ENCODE assay signal across 8 cellular contexts in the genomic region with DNA sequence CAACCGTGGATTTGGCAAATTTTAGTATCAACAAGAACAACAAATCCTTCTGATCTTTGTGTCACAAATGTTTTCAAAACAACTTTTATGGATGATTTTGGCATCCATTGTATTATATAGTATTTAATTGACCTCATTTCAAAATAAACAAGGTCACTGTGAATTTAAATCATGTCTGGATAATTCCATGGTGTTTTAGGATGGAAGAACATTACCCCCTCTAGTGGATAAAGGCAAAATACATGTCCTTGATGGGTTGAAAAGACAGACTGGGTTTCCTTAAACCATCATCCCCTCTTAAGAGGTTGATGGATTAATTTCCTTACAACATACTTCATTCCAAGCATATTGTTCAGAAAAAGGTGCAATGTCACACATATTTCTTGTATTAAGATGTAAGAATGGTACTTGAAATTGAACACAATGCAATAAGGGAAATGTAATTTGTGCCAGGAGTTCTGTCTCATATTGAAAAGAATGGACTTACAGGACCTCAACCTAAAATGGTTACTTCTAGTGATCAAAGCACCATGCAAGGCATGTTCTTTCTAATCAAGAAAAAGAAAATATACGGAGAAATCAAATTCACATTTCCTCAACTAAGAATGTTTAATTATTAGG.
A peak's percentile ranks its signal among the peaks of the same experiment; 100 is the strongest.
DNase-seq lines count a peak whose midpoint lies in the region; ATAC-seq and TF ChIP-seq lines count a peak whose summit lies in the region.

No MANE protein-coding gene starts in this region.

- H3K9me3 ChIP-seq in MM.1S (replicated peaks; ENCODE audit: insufficient read depth, low read length) (no peaks in the 10 kb centered on the region), tibial nerve (no peaks in the 10 kb centered on the region)

- H2AFZ ChIP-seq in MM.1S (ENCODE audit: low read length) = no peak overlapping the region

- no peaks in the 10 kb centered on the region for H3K79me2 ChIP-seq in MM.1S (ENCODE audit: low read length)

- H3K9ac ChIP-seq in MM.1S (ENCODE audit: low read length) = no peak overlapping the region

- TF ChIP-seq POLR2A in tibial nerve (IDR thresholded peaks at IDR 0.05) = no peak

- peaks cover 8% of the 10 kb centered on the region; the same call in 1 of the 2 replicates for H3K4me1 ChIP-seq in MM.1S (ENCODE audit: low read length)
- peaks cover 0 to 5% (median 0%) of the 10 kb centered on the region in 4 donors for H3K4me1 ChIP-seq in tibial nerve

- no peaks in the 10 kb centered on the region for H3F3A ChIP-seq in MM.1S (ENCODE audit: insufficient read depth, low read length)

- H3K27ac ChIP-seq in MM.1S (ENCODE audit: low read length) (no peak overlapping the region), tibial nerve (no peak overlapping the region), caudate nucleus (ENCODE audit: low read depth, low read length) (no peak overlapping the region)

- TF ChIP-seq CTCF in MM.1S (IDR thresholded peaks at IDR 0.05; ENCODE audit: low read length) = peak; percentile 67
- peak; percentile 54 to 70 (median 58) for TF ChIP-seq CTCF in tibial nerve (IDR thresholded peaks at IDR 0.05)

- ATAC-seq in GM21390 (IDR thresholded peaks at IDR 0.05; ENCODE audit: unreplicated experiment) = no peak

- H3K9me2 ChIP-seq in MM.1S (replicated peaks; ENCODE audit: insufficient read depth, low read length) = no peaks in the 10 kb centered on the region

- DNase-seq in Daoy (ENCODE audit: low read depth) (peak; percentile 13), MM.1S (peak; percentile 28), SK-N-DZ (ENCODE audit: low spot score) (peak; percentile 66), germinal center (ENCODE audit: low spot score) (peak; percentile 23), tibial nerve (ENCODE audit: low spot score in 2 of 2) (no peak), posterior cingulate gyrus (no peak), caudate nucleus (lab: John Stamatoyannopoulos, UW) (no peak)

- H3K27me3 ChIP-seq in MM.1S (replicated peaks; ENCODE audit: insufficient read depth, low read length) (no peaks in the 10 kb centered on the region), tibial nerve (no peaks in the 10 kb centered on the region)

- TF ChIP-seq EP300 in tibial nerve (IDR thresholded peaks at IDR 0.05) = no peak

- H4K20me1 ChIP-seq in MM.1S (ENCODE audit: insufficient read depth, low read length) = no peaks in the 10 kb centered on the region

- no peak overlapping the region for H3K4me2 ChIP-seq in MM.1S (ENCODE audit: low read depth, low read length)

- intact Hi-C loops in posterior cingulate gyrus (cut with DNase I) = loop anchor here (10.0 kb wide), 2 partner anchors 492 to 1392 kb away; no protein-coding TSS in a partner anchor

- 52 to 58% methylated on average over 2 of the region's 2 CpGs for WGBS in tibial nerve, 2 donors

- H3K36me3 ChIP-seq in MM.1S (replicated peaks; ENCODE audit: insufficient read depth, low read length) = no peaks in the 10 kb centered on the region
- no peaks in the 10 kb centered on the region for H3K36me3 ChIP-seq in tibial nerve

- no peak overlapping the region for H3K4me3 ChIP-seq in MM.1S (ENCODE audit: low read length)
- H3K4me3 ChIP-seq in tibial nerve = no peak overlapping the region

Comparison
In these comparisons a context has a peak if more than half of its experiments do, and no peak if none do; other contexts are left out.
1. DNase-seq: peak in Daoy (single experiment), MM.1S (single experiment), SK-N-DZ (single experiment) and germinal center (single experiment); none in tibial nerve (0 of 2), posterior cingulate gyrus (0 of 10) and caudate nucleus (0 of 61).